In the genomic region with DNA sequence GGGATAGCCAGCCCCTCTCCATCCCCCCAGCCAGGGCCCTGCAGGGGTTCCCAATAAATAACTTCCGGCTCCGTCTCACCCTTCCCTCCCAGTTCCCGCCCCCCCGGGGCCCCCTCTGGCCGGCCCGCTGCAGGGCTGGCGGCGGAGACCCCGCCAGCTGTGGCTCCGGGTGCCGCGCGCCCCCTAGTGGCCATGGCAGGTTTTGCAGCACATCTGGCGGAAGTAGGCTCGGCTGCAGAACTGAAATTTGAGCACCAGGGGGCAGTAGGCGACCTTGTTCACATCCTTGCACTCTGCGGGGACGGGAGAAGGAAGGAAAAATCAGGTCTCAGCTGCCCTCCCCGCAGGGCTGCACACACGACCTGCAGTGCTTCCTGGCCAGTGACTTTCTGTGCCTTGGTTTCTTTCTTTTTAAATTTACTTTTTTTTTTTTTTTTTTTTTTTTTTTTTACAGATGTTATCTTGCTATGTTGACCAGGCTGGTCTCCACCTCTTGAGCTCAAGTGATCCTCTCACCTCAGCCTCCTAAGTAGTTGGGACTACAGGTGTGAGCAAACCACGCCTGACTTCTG, we compare ENCODE assay signal across 8 cellular contexts. TPM values are rescaled to one million over a fixed set of nuclear protein-coding genes. Genes with fewer than 3 reads are reported as not detected.
A peak's percentile ranks its signal among the peaks of the same experiment; 100 is the strongest.
DNase-seq lines count a peak whose midpoint lies in the region; ATAC-seq and TF ChIP-seq lines count a peak whose summit lies in the region.

No MANE protein-coding gene starts in this region.

- intact Hi-C loops in tibial artery (cut with DNase I; ENCODE audit: low total_unique reads) = loop anchor here (5.0 kb wide), 1 partner anchor 62 kb away; no protein-coding TSS in a partner anchor

- peaks cover 10% of the 10 kb centered on the region for H3K4me1 Mint-ChIP-seq in activated T-helper 17 cell treated with anti-CD3 and anti-CD28 coated beads, Interleukin-2, amount 50 U/mL, for 72 hours

- H3K9ac ChIP-seq in HUES6 (ENCODE audit: low read length) = no peak overlapping the region

- no peak overlapping the region for H3K27ac Mint-ChIP-seq in activated T-helper 17 cell treated with anti-CD3 and anti-CD28 coated beads, Interleukin-2, amount 50 U/mL, for 72 hours

- H3K9me3 ChIP-seq in HUES6 (ENCODE audit: control insufficient read depth, insufficient read depth, low read depth, low read length) = no peaks in the 10 kb centered on the region
- no peaks in the 10 kb centered on the region for H3K9me3 ChIP-seq in RWPE2 (ENCODE audit: severe bottlenecking)
- H3K9me3 ChIP-seq in tibial artery = no peaks in the 10 kb centered on the region

- DNase-seq in GF-D8 (lab: John Stamatoyannopoulos, UW) (peak; percentile 21), RWPE2 (ENCODE audit: low spot score) (no peak), foreskin fibroblast (peak; percentile 47 to 76), omental fat pad (ENCODE audit: low spot score) (peak; percentile 81), tibial artery (peak; percentile 81 to 87)

- peaks cover under 1% of the 10 kb centered on the region for H3K36me3 Mint-ChIP-seq in activated T-helper 17 cell treated with anti-CD3 and anti-CD28 coated beads, Interleukin-2, amount 50 U/mL, for 72 hours (ENCODE audit: low read depth)

- H3K27ac ChIP-seq in HUES6 (ENCODE audit: low read depth, low read length) = no peak overlapping the region
- no peak overlapping the region for H3K27ac ChIP-seq in RWPE2 (ENCODE audit: poor library complexity, severe bottlenecking)
- no peak overlapping the region for H3K27ac ChIP-seq in tibial artery

- peak; percentile 30; the same call in 1 of the 3 replicates for ATAC-seq in RWPE2 (ENCODE audit: low read depth)
- peak; percentile 62 for ATAC-seq in activated T-helper 17 cell treated with anti-CD3 and anti-CD28 coated beads, Interleukin-2, amount 50 U/mL, for 72 hours (replicated peaks)
- ATAC-seq in omental fat pad (ENCODE audit: low FRiP score) = peak; percentile 49
- ATAC-seq in HG02884 (IDR thresholded peaks at IDR 0.05; ENCODE audit: unreplicated experiment) = no peak

- H3K27me3 Mint-ChIP-seq in activated T-helper 17 cell treated with anti-CD3 and anti-CD28 coated beads, Interleukin-2, amount 50 U/mL, for 72 hours = no peaks in the 10 kb centered on the region

- H3K36me3 ChIP-seq in HUES6 (ENCODE audit: control insufficient read depth, insufficient read depth, low read length) = no peaks in the 10 kb centered on the region
- no peaks in the 10 kb centered on the region for H3K36me3 ChIP-seq in RWPE2 (ENCODE audit: low read depth)
- peaks cover 21 to 36% (median 32%) of the 10 kb centered on the region in 3 donors for H3K36me3 ChIP-seq in tibial artery

- TF ChIP-seq CTCF in RWPE2 (IDR thresholded peaks at IDR 0.05; ENCODE audit: poor library complexity, severe bottlenecking) = peak; percentile 99
- peak; percentile 99 for TF ChIP-seq CTCF in foreskin fibroblast (IDR thresholded peaks at IDR 0.05; ENCODE audit: low read depth, low read length)
- peak in 2 of 3 donors; percentile 72 to 97 for TF ChIP-seq CTCF in omental fat pad (IDR thresholded peaks at IDR 0.05)
- peak; percentile 99 for TF ChIP-seq CTCF in tibial artery (IDR thresholded peaks at IDR 0.05)

- H3K27me3 ChIP-seq in HUES6 (ENCODE audit: control insufficient read depth, insufficient read depth, low read length) = peaks cover 7% of the 10 kb centered on the region
- no peaks in the 10 kb centered on the region for H3K27me3 ChIP-seq in RWPE2 (ENCODE audit: insufficient read depth, poor library complexity, severe bottlenecking)
- peaks cover 0 to 21% of the 10 kb centered on the region in 2 donors for H3K27me3 ChIP-seq in tibial artery

- H3K4me3 ChIP-seq in HUES6 (ENCODE audit: low read depth, low read length) (0 out of 2 replicates have a peak overlapping the region, but pooled peaks have one; percentile 8), RWPE2 (ENCODE audit: severe bottlenecking) (no peak overlapping the region), foreskin fibroblast (ENCODE audit: low read depth in 1 of 2, low read length in 2 of 2) (no peak overlapping the region), tibial artery (no peak overlapping the region)

- peaks cover 17% of the 10 kb centered on the region for H3K4me1 ChIP-seq in HUES6 (ENCODE audit: control insufficient read depth, insufficient read depth, low read length)
- peaks cover 3% of the 10 kb centered on the region for H3K4me1 ChIP-seq in RWPE2 (ENCODE audit: insufficient read depth, poor library complexity, severe bottlenecking)
- H3K4me1 ChIP-seq in tibial artery = peaks cover 0 to 11% (median 6%) of the 10 kb centered on the region in 4 donors

- H3K9me3 Mint-ChIP-seq in activated T-helper 17 cell treated with anti-CD3 and anti-CD28 coated beads, Interleukin-2, amount 50 U/mL, for 72 hours = no peaks in the 10 kb centered on the region

- no peak overlapping the region for H3K4me3 Mint-ChIP-seq in activated T-helper 17 cell treated with anti-CD3 and anti-CD28 coated beads, Interleukin-2, amount 50 U/mL, for 72 hours

RNA-seq across cellular contexts. Expression of a gene that starts 3.6 kb away (rescaled TPM):
- 100 to 1,000 TPM in 1 of 2 donors, 10 to 100 TPM in 1; 68.7 to 134 TPM for total RNA-seq in activated T-helper 17 cell treated with anti-CD3 and anti-CD28 coated beads, Interleukin-2, amount 50 U/mL, for 72 hours
- 10 to 100 TPM; 13.9 to 86.7 (median 39.9) TPM for total RNA-seq in omental fat pad

RNA-seq across cellular contexts. Expression of a gene that starts 29.7 kb away (rescaled TPM):
- total RNA-seq in activated T-helper 17 cell treated with anti-CD3 and anti-CD28 coated beads, Interleukin-2, amount 50 U/mL, for 72 hours = 1 to 10 TPM; 2.5 to 7.4 TPM
- 10 to 100 TPM; 16.7 to 46.7 (median 22.5) TPM for total RNA-seq in omental fat pad

RNA-seq across cellular contexts. Expression of a gene that starts 49.6 kb away (rescaled TPM):
- not detected for total RNA-seq in activated T-helper 17 cell treated with anti-CD3 and anti-CD28 coated beads, Interleukin-2, amount 50 U/mL, for 72 hours
- not detected for total RNA-seq in omental fat pad
